Comparison of ENCODE assay signal across 9 cellular contexts in the genomic region with DNA sequence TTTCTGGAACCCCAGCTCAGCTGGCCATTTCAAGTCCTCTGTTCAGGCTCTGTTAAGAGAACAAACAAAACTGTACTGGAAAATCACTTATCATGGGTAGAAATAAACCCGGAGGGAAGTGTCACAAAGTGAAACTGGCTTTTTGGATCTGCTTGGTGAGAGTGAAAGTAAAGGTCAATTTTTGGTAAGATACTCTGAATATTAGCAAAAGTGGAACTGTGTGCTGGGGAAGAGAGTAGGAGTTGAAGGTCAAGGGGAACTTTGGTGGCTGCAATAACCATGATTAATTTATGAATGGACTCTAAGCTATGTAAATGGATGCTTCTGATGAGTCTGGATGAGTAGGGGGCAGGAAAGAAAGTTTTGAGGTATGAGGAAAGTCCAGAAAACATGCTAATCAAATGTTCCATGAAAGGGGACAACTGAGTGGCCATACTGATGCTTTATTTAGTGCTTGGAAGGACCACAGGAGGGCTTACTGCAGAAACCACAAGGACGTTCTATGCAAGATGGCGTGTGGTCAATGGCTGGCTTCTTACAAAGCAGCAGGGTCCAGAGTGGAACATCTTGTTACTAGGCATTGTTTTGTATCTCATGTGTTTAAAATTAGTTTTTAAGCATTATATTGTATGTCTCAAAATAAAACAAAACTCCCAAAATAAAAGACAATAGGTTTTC. TPM values are rescaled to one million over a fixed set of nuclear protein-coding genes. Genes with fewer than 3 reads are reported as not detected.
DNase-seq lines count a peak whose midpoint lies in the region; ATAC-seq and TF ChIP-seq lines count a peak whose summit lies in the region.
"Had no signal": no experiment of that assay in that cellular context is flagged by ENCODE, and none has a peak within 500 bp of the region (broad histone marks: within the 10 kb centered on the region; RNA-seq: fewer than 3 reads in every experiment).

No MANE protein-coding gene starts in this region.

- H3K27ac ChIP-seq in prostate gland = no peak overlapping the region

- H3K27me3 ChIP-seq in prostate gland (replicated peaks; ENCODE audit: insufficient read depth) = no peaks in the 10 kb centered on the region

- no peak for TF ChIP-seq CTCF in glutamatergic neuron (IDR thresholded peaks at IDR 0.05; ENCODE audit: partially characterized antibody, unreplicated experiment)
- TF ChIP-seq CTCF in prostate gland (IDR thresholded peaks at IDR 0.05) = no peak

- no peak for TF ChIP-seq POLR2A in prostate gland (IDR thresholded peaks at IDR 0.05)

- DNase-seq in NOMO-1 treated with DMSO at 0.1 percent for 48 hours (lab: John Stamatoyannopoulos, UW; ENCODE audit: unreplicated experiment) (peak; percentile 36), NOMO-1 treated with dmso at 0.1 percent for 144 hours (lab: John Stamatoyannopoulos, UW; ENCODE audit: unreplicated experiment) (no peak), left lobe of liver (ENCODE audit: low spot score) (no peak), glutamatergic neuron (no peak), prostate gland (ENCODE audit: low spot score) (no peak), KG1 (lab: John Stamatoyannopoulos, UW) (no peak)
- DNase-seq: NCI-H146 had no signal

- no peak overlapping the region for H3K27ac Mint-ChIP-seq in glutamatergic neuron (ENCODE audit: unreplicated experiment)

- no peaks in the 10 kb centered on the region for H3K4me1 Mint-ChIP-seq in glutamatergic neuron (ENCODE audit: low read depth, unreplicated experiment)

- WGBS in prostate gland = 82% methylated on average over 3 of the region's 3 CpGs

- H3K36me3 ChIP-seq in prostate gland = no peaks in the 10 kb centered on the region

- peak; percentile 67 for ATAC-seq in GM21390 (IDR thresholded peaks at IDR 0.05; ENCODE audit: unreplicated experiment)
- peak; percentile 70 for ATAC-seq in HG03175 (IDR thresholded peaks at IDR 0.05; ENCODE audit: unreplicated experiment)
- ATAC-seq in left lobe of liver = peak; percentile 27

- H3K4me1 ChIP-seq in prostate gland (replicated peaks) = no peaks in the 10 kb centered on the region

- no peaks in the 10 kb centered on the region for H3K36me3 Mint-ChIP-seq in glutamatergic neuron (ENCODE audit: unreplicated experiment)

- intact Hi-C loops in prostate gland (cut with DNase I) = no loop called here

- no peaks in the 10 kb centered on the region for H3K27me3 Mint-ChIP-seq in glutamatergic neuron (ENCODE audit: unreplicated experiment)

- H3K4me3 Mint-ChIP-seq in glutamatergic neuron (ENCODE audit: unreplicated experiment) = no peak overlapping the region

- H3K4me3 ChIP-seq in prostate gland = no peak overlapping the region

- H3K9me3 ChIP-seq in prostate gland = no peaks in the 10 kb centered on the region

- no peaks in the 10 kb centered on the region for H3K9me3 Mint-ChIP-seq in glutamatergic neuron (ENCODE audit: unreplicated experiment)

RNA-seq across cellular contexts. Expression of gene TNIP3, which starts 36.8 kb away (rescaled TPM):
- total RNA-seq in left lobe of liver = not detected
- not detected for total RNA-seq in glutamatergic neuron (ENCODE audit: unreplicated experiment)
- total RNA-seq in prostate gland = not detected
